Comparison of ENCODE assay signal across 16 cellular contexts in the genomic region with DNA sequence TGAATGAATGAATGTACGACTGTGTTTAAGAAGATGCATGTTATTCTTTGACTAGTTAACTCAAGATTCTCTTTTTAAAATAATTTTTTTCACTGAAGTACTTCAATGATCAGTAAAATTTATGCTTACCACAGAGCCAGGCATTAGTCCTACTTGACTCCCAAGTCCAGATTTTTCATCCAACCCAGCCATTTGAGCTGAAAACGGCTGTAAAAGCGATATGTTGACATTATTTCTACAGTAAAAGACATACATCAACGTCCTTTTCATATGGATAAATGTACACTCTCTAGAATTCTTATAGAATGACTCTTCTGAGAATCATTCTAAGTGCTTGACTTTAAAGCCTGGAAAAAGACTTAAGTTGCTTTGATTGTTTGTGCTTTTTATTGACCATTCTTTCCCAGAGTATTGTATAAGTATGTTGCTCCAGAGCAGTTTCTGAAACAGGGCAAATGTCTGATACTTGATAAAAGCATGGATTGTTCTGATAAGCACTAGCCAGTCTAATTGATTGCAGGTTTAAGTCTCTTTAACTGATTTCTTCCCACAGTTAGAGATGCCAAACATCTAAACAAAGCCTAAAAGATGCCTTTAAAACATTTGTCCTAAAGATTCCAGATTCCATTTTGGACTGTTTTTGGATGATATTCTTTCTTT.
"Had no signal": no experiment of that assay in that cellular context is flagged by ENCODE, and none has a peak within 500 bp of the region (broad histone marks: within the 10 kb centered on the region; RNA-seq: fewer than 3 reads in every experiment).

No MANE protein-coding gene starts in this region.

- H3K36me3 ChIP-seq: cardiac muscle cell, upper lobe of right lung had no signal

- H3K9me3 Mint-ChIP-seq: activated CD4-positive, alpha-beta memory T cell treated with anti-CD3 and anti-CD28 coated beads for 36 hours; activated naive CD4-positive, alpha-beta T cell treated with anti-CD3 and anti-CD28 coated beads, Interleukin-2, amount 10 ng/mL, durations not matched to agents 7 days and 5 days; endodermal cell; natural killer cell; stimulated activated naive CD8-positive, alpha-beta T cell treated with anti-CD3 and anti-CD28 coated beads, Interleukin-15, Interleukin-2, amounts not matched to agents 100 ng/mL and 50 ng/mL, for 24 hours had no signal

- H3K4me1 ChIP-seq: upper lobe of right lung had no signal

- ATAC-seq: activated CD8-positive, alpha-beta memory T cell treated with anti-CD3 and anti-CD28 coated beads, Interleukin-2, amount 10 ng/mL, durations not matched to agents 7 days and 5 days; natural killer cell; upper lobe of right lung had no signal

- H3K27ac ChIP-seq: cardiac muscle cell, left ventricle myocardium inferior, right atrium auricular region, upper lobe of right lung, VCaP had no signal

- H3K27me3 Mint-ChIP-seq: activated CD4-positive, alpha-beta memory T cell treated with anti-CD3 and anti-CD28 coated beads for 36 hours; activated CD8-positive, alpha-beta memory T cell treated with anti-CD3 and anti-CD28 coated beads, Interleukin-2, amount 10 ng/mL, durations not matched to agents 7 days and 5 days; activated naive CD4-positive, alpha-beta T cell treated with anti-CD3 and anti-CD28 coated beads, Interleukin-2, amount 10 ng/mL, durations not matched to agents 7 days and 5 days; progenitor cell of endocrine pancreas; stimulated activated naive CD8-positive, alpha-beta T cell treated with anti-CD3 and anti-CD28 coated beads, Interleukin-15, Interleukin-2, amounts not matched to agents 100 ng/mL and 50 ng/mL, for 24 hours had no signal

- H3K4me3 Mint-ChIP-seq: activated CD4-positive, alpha-beta memory T cell treated with anti-CD3 and anti-CD28 coated beads for 36 hours; activated CD8-positive, alpha-beta memory T cell treated with anti-CD3 and anti-CD28 coated beads, Interleukin-2, amount 10 ng/mL, durations not matched to agents 7 days and 5 days; activated naive CD4-positive, alpha-beta T cell treated with anti-CD3 and anti-CD28 coated beads, Interleukin-2, amount 10 ng/mL, durations not matched to agents 7 days and 5 days; endodermal cell; natural killer cell; stimulated activated naive CD8-positive, alpha-beta T cell treated with anti-CD3 and anti-CD28 coated beads, Interleukin-15, Interleukin-2, amounts not matched to agents 100 ng/mL and 50 ng/mL, for 24 hours had no signal

- H3K4me1 Mint-ChIP-seq: activated CD8-positive, alpha-beta memory T cell treated with anti-CD3 and anti-CD28 coated beads, Interleukin-2, amount 10 ng/mL, durations not matched to agents 7 days and 5 days; endodermal cell; natural killer cell had no signal

- H3K9me3 ChIP-seq: left ventricle myocardium inferior, right atrium auricular region, upper lobe of right lung had no signal

- H3K27me3 ChIP-seq: cardiac muscle cell, dorsolateral prefrontal cortex, right atrium auricular region, upper lobe of right lung had no signal

- H3K36me3 Mint-ChIP-seq: activated CD4-positive, alpha-beta memory T cell treated with anti-CD3 and anti-CD28 coated beads for 36 hours; activated CD8-positive, alpha-beta memory T cell treated with anti-CD3 and anti-CD28 coated beads, Interleukin-2, amount 10 ng/mL, durations not matched to agents 7 days and 5 days; activated naive CD4-positive, alpha-beta T cell treated with anti-CD3 and anti-CD28 coated beads, Interleukin-2, amount 10 ng/mL, durations not matched to agents 7 days and 5 days; natural killer cell had no signal

- DNase-seq: activated CD4-positive, alpha-beta memory T cell treated with anti-CD3 and anti-CD28 coated beads for 36 hours; activated CD4-positive, alpha-beta T cell treated with anti-CD3 and anti-CD28 coated beads for 1 hour; activated CD8-positive, alpha-beta memory T cell treated with anti-CD3 and anti-CD28 coated beads, Interleukin-2, amount 10 ng/mL, durations not matched to agents 7 days and 5 days; activated naive CD4-positive, alpha-beta T cell treated with anti-CD3 and anti-CD28 coated beads, Interleukin-2, amount 10 ng/mL, durations not matched to agents 7 days and 5 days; activated T-cell treated with anti-CD3 and anti-CD28 coated beads, Interleukin-2, amount 50 U/mL, for 1 hour; dorsolateral prefrontal cortex; endodermal cell; left ventricle myocardium inferior; natural killer cell; T-helper 1 cell; upper lobe of right lung had no signal

- H3K4me3 ChIP-seq: cardiac muscle cell, dorsolateral prefrontal cortex, left ventricle myocardium inferior, right atrium auricular region, upper lobe of right lung had no signal

- H3K27ac Mint-ChIP-seq: activated CD4-positive, alpha-beta memory T cell treated with anti-CD3 and anti-CD28 coated beads for 36 hours; activated CD8-positive, alpha-beta memory T cell treated with anti-CD3 and anti-CD28 coated beads, Interleukin-2, amount 10 ng/mL, durations not matched to agents 7 days and 5 days; activated naive CD4-positive, alpha-beta T cell treated with anti-CD3 and anti-CD28 coated beads, Interleukin-2, amount 10 ng/mL, durations not matched to agents 7 days and 5 days; endodermal cell; natural killer cell; progenitor cell of endocrine pancreas; stimulated activated naive CD8-positive, alpha-beta T cell treated with anti-CD3 and anti-CD28 coated beads, Interleukin-15, Interleukin-2, amounts not matched to agents 100 ng/mL and 50 ng/mL, for 24 hours had no signal
